Comparison of ENCODE assay signal across 8 cellular contexts in genomic region chr17:14300628-14301278, GRCh38. TPM values are rescaled to one million over a fixed set of nuclear protein-coding genes. Genes with fewer than 3 reads are reported as not detected.
A peak's percentile ranks its signal among the peaks of the same experiment; 100 is the strongest.
DNase-seq lines count a peak whose midpoint lies in the region; ATAC-seq and TF ChIP-seq lines count a peak whose summit lies in the region.

Gene HS3ST3B1 (plus strand): TSS chr17:14301081. CDS start chr17:14301519, 438 bp downstream.

- peak; percentile 91 for DNase-seq in DMS153 (lab: John Stamatoyannopoulos, UW)
- DNase-seq in SHP77 (lab: John Stamatoyannopoulos, UW): peak; percentile 100
- peak; percentile 99 for DNase-seq in activated effector memory CD4-positive, alpha-beta T cell treated with Interleukin-2 at 50 U/mL for 16 hours
- DNase-seq in fibroblast of the conjunctiva (ENCODE audit: low read depth): peak; percentile 99
- DNase-seq in natural killer cell treated with Interleukin-12 subunit alpha and Interleukin-12 subunit beta and Interleukin-15 and Interleukin-18, amount 100 ng/mL, for 72 hours (ENCODE audit: low spot score): peak; percentile 100
- DNase-seq in stimulated activated naive CD4-positive, alpha-beta T cell (lab: John Stamatoyannopoulos, UW): peak; percentile 97 to 99 (median 98)

- no peak for TF ChIP-seq RAD21 in Ishikawa (IDR thresholded peaks at IDR 0.05; ENCODE audit: low read depth)

- no peaks in the 10 kb centered on the region for H3K9me3 Mint-ChIP-seq in natural killer cell treated with Interleukin-12 subunit alpha and Interleukin-12 subunit beta and Interleukin-15 and Interleukin-18, amount 100 ng/mL, for 72 hours

- no peaks in the 10 kb centered on the region for H3K36me3 Mint-ChIP-seq in natural killer cell treated with Interleukin-12 subunit alpha and Interleukin-12 subunit beta and Interleukin-15 and Interleukin-18, amount 100 ng/mL, for 72 hours

- peaks cover 19 to 23% of the 10 kb centered on the region in 2 donors for H3K27me3 Mint-ChIP-seq in natural killer cell treated with Interleukin-12 subunit alpha and Interleukin-12 subunit beta and Interleukin-15 and Interleukin-18, amount 100 ng/mL, for 72 hours

- peak within 1 kb of the TSS; percentile 97 for H3K4me3 Mint-ChIP-seq in natural killer cell treated with Interleukin-12 subunit alpha and Interleukin-12 subunit beta and Interleukin-15 and Interleukin-18, amount 100 ng/mL, for 72 hours

- peak within 1 kb of the TSS; percentile 72 to 93 for H3K27ac Mint-ChIP-seq in natural killer cell treated with Interleukin-12 subunit alpha and Interleukin-12 subunit beta and Interleukin-15 and Interleukin-18, amount 100 ng/mL, for 72 hours

- TF ChIP-seq EP300 in Ishikawa (IDR thresholded peaks at IDR 0.05; ENCODE audit: borderline replicate concordance): no peak

- peak; percentile 87 for ATAC-seq in GM21717 (IDR thresholded peaks at IDR 0.05; ENCODE audit: unreplicated experiment)
- peak; percentile 90 to 91 for ATAC-seq in natural killer cell treated with Interleukin-12 subunit alpha and Interleukin-12 subunit beta and Interleukin-15 and Interleukin-18, amount 100 ng/mL, for 72 hours

- peaks cover 60 to 62% of the 10 kb centered on the region in 2 donors for H3K4me1 Mint-ChIP-seq in natural killer cell treated with Interleukin-12 subunit alpha and Interleukin-12 subunit beta and Interleukin-15 and Interleukin-18, amount 100 ng/mL, for 72 hours (ENCODE audit: low read depth in 2 of 2)

TF ChIP-seq in Ishikawa, 13 proteins besides CTCF, POLR2A, EP300 and RAD21:
- TF ChIP-seq MAX (IDR thresholded peaks at IDR 0.05) (peak; percentile 93), ZBTB7A (IDR thresholded peaks at IDR 0.05; ENCODE audit: low read depth) (peak; percentile 45; the same call in 1 of the 2 replicates), NFIC (IDR thresholded peaks at IDR 0.05) (no peak), CREB1 (IDR thresholded peaks at IDR 0.05; ENCODE audit: low read depth) (no peak), TCF12 (IDR thresholded peaks at IDR 0.05; ENCODE audit: low read depth) (peak; percentile 41; the same call in 1 of the 2 replicates)
TF ChIP-seq in Ishikawa: peak in this region for 3.

RNA-seq across cellular contexts. Expression of gene HS3ST3B1, which starts in this region (rescaled TPM):
- total RNA-seq in natural killer cell treated with Interleukin-12 subunit alpha and Interleukin-12 subunit beta and Interleukin-15 and Interleukin-18, amount 100 ng/mL, for 72 hours: 10 to 100 TPM; 13.2 to 22.0 TPM

Comparison
In these comparisons a context has a peak if more than half of its experiments do, and no peak if none do; other contexts are left out.
1. Peak in every context shown above with its lines: DNase-seq and ATAC-seq.